Comparison of ENCODE assay signal across 13 cellular contexts in genomic region chr21:44682580-44683151, GRCh38. TPM values are rescaled to one million over a fixed set of nuclear protein-coding genes. Genes with fewer than 3 reads are reported as not detected.
DNase-seq lines count a peak whose midpoint lies in the region; ATAC-seq and TF ChIP-seq lines count a peak whose summit lies in the region.
"Had no signal": no experiment of that assay in that cellular context is flagged by ENCODE, and none has a peak within 500 bp of the region (broad histone marks: within the 10 kb centered on the region; RNA-seq: fewer than 3 reads in every experiment).

No MANE protein-coding gene starts in this region.

- H3K27ac Mint-ChIP-seq in WTC11: no peak overlapping the region
- H3K27ac Mint-ChIP-seq: CD4-positive, alpha-beta memory T cell had no signal

- H3K27me3 Mint-ChIP-seq in WTC11 (ENCODE audit: low read depth): peaks cover 6% of the 10 kb centered on the region; the same call in 1 of the 2 replicates

- H3K4me1 ChIP-seq in esophagus muscularis mucosa: no peaks in the 10 kb centered on the region
- H3K4me1 ChIP-seq in vagina: no peaks in the 10 kb centered on the region
- H3K4me1 ChIP-seq: BE2C had no signal

- POLR2A ChIA-PET in WTC11 (lab: Charles Lee): no interaction called here

- H3K4me3 ChIP-seq in esophagus muscularis mucosa (no peak overlapping the region), vagina (no peak overlapping the region)

- H3K4me3 Mint-ChIP-seq in WTC11: no peak overlapping the region
- H3K4me3 Mint-ChIP-seq: CD4-positive, alpha-beta memory T cell had no signal

- no peaks in the 10 kb centered on the region for H3K36me3 ChIP-seq in esophagus muscularis mucosa
- no peaks in the 10 kb centered on the region for H3K36me3 ChIP-seq in vagina
- H3K36me3 ChIP-seq: BE2C had no signal

- TF ChIP-seq CTCF in WTC11 (IDR thresholded peaks at IDR 0.05) (no peak), esophagus muscularis mucosa (IDR thresholded peaks at IDR 0.05) (no peak), vagina (IDR thresholded peaks at IDR 0.05) (no peak)

- 87% methylated on average over 14 of the region's 15 CpGs for WGBS in esophagus muscularis mucosa

- no peaks in the 10 kb centered on the region for H3K9me3 ChIP-seq in esophagus muscularis mucosa
- no peaks in the 10 kb centered on the region for H3K9me3 ChIP-seq in vagina
- H3K9me3 ChIP-seq: BE2C had no signal

- intact Hi-C loops in esophagus muscularis mucosa (cut with DNase I): no loop called here
- intact Hi-C loops in vagina (cut with DNase I): no loop called here

- no peaks in the 10 kb centered on the region for H3K9me3 Mint-ChIP-seq in WTC11

- DNase-seq in activated effector memory CD4-positive, alpha-beta T cell treated with anti-CD3 and anti-CD28 coated beads, Interleukin-2, amount 50 U/mL, for 16 hours: peak; percentile 22
- no peak for DNase-seq in activated effector memory CD4-positive, alpha-beta T cell treated with Interleukin-2 at 50 U/mL for 16 hours
- DNase-seq in WTC11 (ENCODE audit: low spot score): no peak
- peak; percentile 84 for DNase-seq in esophagus muscularis mucosa (ENCODE audit: extremely low spot score)
- peak; percentile 49 to 64 for DNase-seq in vagina (ENCODE audit: extremely low spot score in 2 of 2)
- DNase-seq: BE2C; CD4-positive, alpha-beta memory T cell; GF-D8; H7 had no signal

- CTCF ChIA-PET in WTC11 (lab: Charles Lee): no interaction called here

- H3K27me3 ChIP-seq in esophagus muscularis mucosa (peaks cover 0 to 32% (median 0%) of the 10 kb centered on the region in 4 donors), vagina (no peaks in the 10 kb centered on the region)

- TF ChIP-seq POLR2A in esophagus muscularis mucosa (IDR thresholded peaks at IDR 0.05; ENCODE audit: low read depth): no peak
- TF ChIP-seq POLR2A in vagina (IDR thresholded peaks at IDR 0.05): no peak

- ATAC-seq in WTC11 (no peak), HG03520 (IDR thresholded peaks at IDR 0.05; ENCODE audit: unreplicated experiment) (no peak), GM19452 (IDR thresholded peaks at IDR 0.05; ENCODE audit: unreplicated experiment) (no peak)

- no peaks in the 10 kb centered on the region for H3K36me3 Mint-ChIP-seq in WTC11
- H3K36me3 Mint-ChIP-seq: CD4-positive, alpha-beta memory T cell had no signal

- no peak overlapping the region for H3K27ac ChIP-seq in esophagus muscularis mucosa (replicated peaks in 1 of 4)
- no peak overlapping the region for H3K27ac ChIP-seq in vagina
- H3K27ac ChIP-seq: C4-2B, HL-60 had no signal

- peaks cover 16% of the 10 kb centered on the region for H3K4me1 Mint-ChIP-seq in WTC11

- TF ChIP-seq EP300 in esophagus muscularis mucosa (IDR thresholded peaks at IDR 0.05): no peak

TF ChIP-seq in WTC11, 78 proteins besides CTCF, POLR2A, EP300 and RAD21:
- TF ChIP-seq FOXK1 (CRISPR knock-in tag; IDR thresholded peaks at IDR 0.05) (no peak), ZNF121 (CRISPR knock-in tag; IDR thresholded peaks at IDR 0.05) (0 out of 2 replicates have a peak, but pooled peaks have one; percentile 15)
TF ChIP-seq in WTC11: peak in this region for 1.

RNA-seq across cellular contexts. Expression of gene KRTAP12-1, which starts 0.7 kb away (rescaled TPM):
- total RNA-seq in WTC11 (2021): 0.63 to 2.5 TPM (median 1.0 TPM) in 3 replicates
- not detected for total RNA-seq in esophagus muscularis mucosa
- total RNA-seq in vagina: not detected
- total RNA-seq: CD4-positive, alpha-beta memory T cell had no signal

RNA-seq across cellular contexts. Expression of gene KRTAP10-12, which starts 14.3 kb away (rescaled TPM):
- total RNA-seq in WTC11 (2021) (not detected in 3 replicates), esophagus muscularis mucosa (not detected), vagina (not detected)
- total RNA-seq: CD4-positive, alpha-beta memory T cell; H7 had no signal

RNA-seq across cellular contexts. Expression of gene KRTAP12-2, which starts 15.9 kb away (rescaled TPM):
- 0.25 TPM in 1 of 3 replicates, not detected in the others for total RNA-seq in WTC11 (2021)
- total RNA-seq in esophagus muscularis mucosa: not detected
- not detected for total RNA-seq in vagina
- total RNA-seq: CD4-positive, alpha-beta memory T cell; H7 had no signal

RNA-seq across cellular contexts. Expression of gene KRTAP12-3, which starts 24.9 kb away (rescaled TPM):
- total RNA-seq in WTC11 (2021): not detected in 3 replicates
- total RNA-seq in esophagus muscularis mucosa: not detected
- total RNA-seq in vagina: not detected
- total RNA-seq: CD4-positive, alpha-beta memory T cell; H7 had no signal

RNA-seq across cellular contexts. Expression of gene KRTAP12-4, which starts 28.2 kb away (rescaled TPM):
- total RNA-seq in WTC11 (2021): 0.50 TPM in 1 of 3 replicates, not detected in the others
- not detected for total RNA-seq in esophagus muscularis mucosa
- total RNA-seq in vagina: not detected
- total RNA-seq: CD4-positive, alpha-beta memory T cell; H7 had no signal

Comparison
In these comparisons a context has a peak if more than half of its experiments do, and no peak if none do; other contexts are left out.
1. DNase-seq: peak in activated effector memory CD4-positive, alpha-beta T cell treated with anti-CD3 and anti-CD28 coated beads, Interleukin-2, amount 50 U/mL, for 16 hours (single experiment), esophagus muscularis mucosa (single experiment) and vagina (2 of 2); none in activated effector memory CD4-positive, alpha-beta T cell treated with Interleukin-2 at 50 U/mL for 16 hours (single experiment) and WTC11 (single experiment).